13 cellular contexts compared by ENCODE assay signal in the genomic region with DNA sequence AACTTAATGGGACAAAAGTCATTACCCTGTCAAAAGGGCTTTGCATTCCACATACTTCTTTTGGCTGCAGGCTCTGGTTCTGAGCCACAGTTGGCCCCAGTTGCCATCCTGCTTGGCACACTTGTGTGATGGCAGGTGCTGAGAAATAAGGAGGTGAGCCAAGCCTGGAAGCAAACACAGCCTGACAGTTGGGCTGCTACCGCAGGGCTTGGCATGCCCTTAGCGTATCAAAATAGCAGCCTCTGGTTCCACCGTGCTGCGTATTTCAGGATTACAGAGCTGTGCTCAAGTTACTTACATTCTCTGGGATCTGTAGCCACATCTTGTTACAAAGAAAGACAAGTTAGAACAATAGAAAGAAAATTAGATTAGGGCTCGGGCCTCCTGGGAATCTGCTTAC. TPM values are rescaled to one million over a fixed set of nuclear protein-coding genes. Genes with fewer than 3 reads are reported as not detected.
DNase-seq lines count a peak whose midpoint lies in the region; ATAC-seq, FAIRE-seq and TF ChIP-seq lines count a peak whose summit lies in the region.
"Had no signal": no experiment of that assay in that cellular context is flagged by ENCODE, and none has a peak within 500 bp of the region (broad histone marks: within the 10 kb centered on the region; RNA-seq: fewer than 3 reads in every experiment).

No MANE protein-coding gene starts in this region.

- peaks cover 25% of the 10 kb centered on the region for H4K20me1 ChIP-seq in astrocyte (ENCODE audit: insufficient read depth, low read length)

- no peaks in the 10 kb centered on the region for H3K9me3 Mint-ChIP-seq in astrocyte (ENCODE audit: unreplicated experiment)
- H3K9me3 Mint-ChIP-seq in activated T-helper 1 cell treated with anti-CD3 and anti-CD28 coated beads, Interleukin-12 subunit alpha, Interleukin-12 subunit beta, Interleukin-2, Interleukin-4 antibody, amounts not matched to agents 30 ng/mL and 10 ng/mL and 1 ng/mL, durations not matched to agents 14 hours and 24 hours and 36 hours = no peaks in the 10 kb centered on the region

- in situ Hi-C loops in KBM-7 (cut with MboI; ENCODE audit: low pct_unique_long_range_greater_than_20kb, low sequenced_read_pairs) = loop anchor here (25.0 kb wide), 1 partner anchor 461 kb away; no protein-coding TSS in a partner anchor

- no peak for FAIRE-seq in astrocyte (lab: Jason Lieb, UNC)
- FAIRE-seq: frontal cortex, GM18507 had no signal

- H3K4me1 ChIP-seq in astrocyte (ENCODE audit: insufficient read depth, low read length) (peaks cover 3% of the 10 kb centered on the region), heart right ventricle (peaks cover 0 to 16% (median 13%) of the 10 kb centered on the region in 9 donors)

- peak; percentile 83 to 98 (median 92) for ATAC-seq in heart right ventricle
- ATAC-seq in sciatic nerve = peak; percentile 77
- ATAC-seq: activated CD4-positive, CD25-positive, alpha-beta regulatory T cell treated with anti-CD3 and anti-CD28 coated beads, Interleukin-2, amount 50 U/mL, for 24 hours had no signal

- H3K27ac Mint-ChIP-seq in astrocyte (ENCODE audit: unreplicated experiment) = no peak overlapping the region
- no peak overlapping the region for H3K27ac Mint-ChIP-seq in activated T-helper 1 cell treated with anti-CD3 and anti-CD28 coated beads, Interleukin-12 subunit alpha, Interleukin-12 subunit beta, Interleukin-2, Interleukin-4 antibody, amounts not matched to agents 30 ng/mL and 10 ng/mL and 1 ng/mL, durations not matched to agents 14 hours and 24 hours and 36 hours

- H3K27me3 ChIP-seq in MG63 = no peaks in the 10 kb centered on the region
- H3K27me3 ChIP-seq in astrocyte (ENCODE audit: insufficient read depth, low read length) = no peaks in the 10 kb centered on the region
- no peaks in the 10 kb centered on the region for H3K27me3 ChIP-seq in heart right ventricle

- peaks cover 22% of the 10 kb centered on the region for H3K4me1 Mint-ChIP-seq in astrocyte (ENCODE audit: low read depth, unreplicated experiment)
- peaks cover 22% of the 10 kb centered on the region for H3K4me1 Mint-ChIP-seq in activated T-helper 1 cell treated with anti-CD3 and anti-CD28 coated beads, Interleukin-12 subunit alpha, Interleukin-12 subunit beta, Interleukin-2, Interleukin-4 antibody, amounts not matched to agents 30 ng/mL and 10 ng/mL and 1 ng/mL, durations not matched to agents 14 hours and 24 hours and 36 hours (ENCODE audit: low read depth)

- H3K9me3 ChIP-seq in MG63 = no peaks in the 10 kb centered on the region
- H3K9me3 ChIP-seq in astrocyte (ENCODE audit: insufficient read depth, low read depth, low read length) = no peaks in the 10 kb centered on the region
- no peaks in the 10 kb centered on the region for H3K9me3 ChIP-seq in heart right ventricle

- no peak for TF ChIP-seq CTCF in astrocyte (IDR thresholded peaks at IDR 0.05; ENCODE audit: insufficient read depth, low read depth, low read length)
- peak in 6 of 9 donors; percentile 8 to 43 (median 29) for TF ChIP-seq CTCF in heart right ventricle (IDR thresholded peaks at IDR 0.05)
- TF ChIP-seq CTCF in foreskin fibroblast (IDR thresholded peaks at IDR 0.05; ENCODE audit: low read depth, low read length) = no peak

- peaks cover 18% of the 10 kb centered on the region for H3K36me3 Mint-ChIP-seq in astrocyte (ENCODE audit: low read depth, unreplicated experiment)
- peaks cover 31% of the 10 kb centered on the region for H3K36me3 Mint-ChIP-seq in activated T-helper 1 cell treated with anti-CD3 and anti-CD28 coated beads, Interleukin-12 subunit alpha, Interleukin-12 subunit beta, Interleukin-2, Interleukin-4 antibody, amounts not matched to agents 30 ng/mL and 10 ng/mL and 1 ng/mL, durations not matched to agents 14 hours and 24 hours and 36 hours (ENCODE audit: low read depth)

- peaks cover 63% of the 10 kb centered on the region for H3K36me3 ChIP-seq in MG63
- H3K36me3 ChIP-seq in astrocyte (ENCODE audit: insufficient read depth, low read length) = peaks cover 4% of the 10 kb centered on the region
- H3K36me3 ChIP-seq in heart right ventricle = peaks cover 0 to 11% (median 0%) of the 10 kb centered on the region in 9 donors

- H3K27ac ChIP-seq in astrocyte (ENCODE audit: low read depth, low read length) (no peak overlapping the region), heart right ventricle (peak overlapping the region in 2 of 10 donors; percentile 43 to 48)

- H3K79me2 ChIP-seq in astrocyte (ENCODE audit: insufficient read depth, low read length) = peaks cover 92% of the 10 kb centered on the region

- H3K4me3 Mint-ChIP-seq in astrocyte (ENCODE audit: unreplicated experiment) = no peak overlapping the region
- H3K4me3 Mint-ChIP-seq in activated T-helper 1 cell treated with anti-CD3 and anti-CD28 coated beads, Interleukin-12 subunit alpha, Interleukin-12 subunit beta, Interleukin-2, Interleukin-4 antibody, amounts not matched to agents 30 ng/mL and 10 ng/mL and 1 ng/mL, durations not matched to agents 14 hours and 24 hours and 36 hours = no peak overlapping the region

- H3K27me3 Mint-ChIP-seq in astrocyte (ENCODE audit: low read depth, unreplicated experiment) = no peaks in the 10 kb centered on the region
- H3K27me3 Mint-ChIP-seq in activated T-helper 1 cell treated with anti-CD3 and anti-CD28 coated beads, Interleukin-12 subunit alpha, Interleukin-12 subunit beta, Interleukin-2, Interleukin-4 antibody, amounts not matched to agents 30 ng/mL and 10 ng/mL and 1 ng/mL, durations not matched to agents 14 hours and 24 hours and 36 hours (ENCODE audit: insufficient read depth) = no peaks in the 10 kb centered on the region

- H3K4me3 ChIP-seq in MG63 (no peak overlapping the region), astrocyte (ENCODE audit: insufficient read depth, low read depth, low read length) (no peak overlapping the region), heart right ventricle (no peak overlapping the region), foreskin fibroblast (ENCODE audit: low read depth in 1 of 2, low read length in 2 of 2) (no peak overlapping the region)

- DNase-seq in MG63 = peak; percentile 89
- DNase-seq in astrocyte (ENCODE audit: low read depth) = peak; percentile 59
- DNase-seq in heart right ventricle = peak; percentile 48 to 58
- no peak for DNase-seq in sciatic nerve (ENCODE audit: low spot score)
- no peak for DNase-seq in EL
- no peak for DNase-seq in activated T-helper 1 cell treated with anti-CD3 and anti-CD28 coated beads, Interleukin-12 subunit alpha, Interleukin-12 subunit beta, Interleukin-2, Interleukin-4 antibody, amounts not matched to agents 30 ng/mL and 10 ng/mL and 1 ng/mL, durations not matched to agents 14 hours and 24 hours and 36 hours (ENCODE audit: low spot score)
- DNase-seq in KBM-7 = no peak
- no peak for DNase-seq in foreskin fibroblast
- DNase-seq: DMS53, GOT3 had no signal

- intact Hi-C loops in heart right ventricle (cut with DNase I) (no loop called here), sciatic nerve (cut with DNase I) (no loop called here)
- intact Hi-C loops in activated T-helper 1 cell treated with anti-CD3 and anti-CD28 coated beads, Interleukin-12 subunit alpha, Interleukin-12 subunit beta, Interleukin-2, Interleukin-4 antibody, amounts not matched to agents 30 ng/mL and 10 ng/mL and 1 ng/mL, durations not matched to agents 14 hours and 24 hours and 36 hours (cut with micrococcal nuclease) = no loop called here

- no peak overlapping the region for H2AFZ ChIP-seq in astrocyte (ENCODE audit: low read depth, low read length)

- WGBS in heart right ventricle, 2 donors = 41 to 52% methylated on average over 5 of the region's 5 CpGs

- H3K4me2 ChIP-seq in astrocyte (ENCODE audit: low read length) = no peak overlapping the region

- H3K9ac ChIP-seq in astrocyte (ENCODE audit: low read length) = no peak overlapping the region

RNA-seq across cellular contexts. Expression of a gene that starts 11.1 kb away (rescaled TPM):
- 64.8 and 116 TPM in 2 replicates for total RNA-seq in MG63 (2014; rRNA removed; shearing (Covaris generic); ENCODE audit: low replicate concordance)
- total RNA-seq in astrocyte (103 and 107 TPM in 2 replicates), heart right ventricle (10 to 100 TPM in 1 of 10 donors, 1 to 10 TPM in 9; 1.2 to 10.6 (median 3.8) TPM), sciatic nerve (30.4 TPM)
- polyA plus RNA-seq in heart right ventricle = 10 to 100 TPM in 1 of 2 donors, 1 to 10 TPM in 1; 1.7 to 10.8 TPM
- 121 and 125 TPM in 2 replicates for total RNA-seq in activated T-helper 1 cell treated with anti-CD3 and anti-CD28 coated beads, Interleukin-12 subunit alpha, Interleukin-12 subunit beta, Interleukin-2, Interleukin-4 antibody, amounts not matched to agents 30 ng/mL and 10 ng/mL and 1 ng/mL, durations not matched to agents 14 hours and 24 hours and 36 hours

Comparison
In these comparisons a context has a peak if more than half of its experiments do, and no peak if none do; other contexts are left out.
1. DNase-seq: peak in MG63 (single experiment), astrocyte (single experiment) and heart right ventricle (2 of 2); none in sciatic nerve (single experiment), EL (single experiment), activated T-helper 1 cell treated with anti-CD3 and anti-CD28 coated beads, Interleukin-12 subunit alpha, Interleukin-12 subunit beta, Interleukin-2, Interleukin-4 antibody, amounts not matched to agents 30 ng/mL and 10 ng/mL and 1 ng/mL, durations not matched to agents 14 hours and 24 hours and 36 hours (single experiment), KBM-7 (single experiment) and foreskin fibroblast (0 of 2).
2. CTCF ChIP-seq: peak in heart right ventricle (6 of 9); none in astrocyte (single experiment) and foreskin fibroblast (single experiment).